1 cellular context compared by ENCODE assay signal in the genomic region with DNA sequence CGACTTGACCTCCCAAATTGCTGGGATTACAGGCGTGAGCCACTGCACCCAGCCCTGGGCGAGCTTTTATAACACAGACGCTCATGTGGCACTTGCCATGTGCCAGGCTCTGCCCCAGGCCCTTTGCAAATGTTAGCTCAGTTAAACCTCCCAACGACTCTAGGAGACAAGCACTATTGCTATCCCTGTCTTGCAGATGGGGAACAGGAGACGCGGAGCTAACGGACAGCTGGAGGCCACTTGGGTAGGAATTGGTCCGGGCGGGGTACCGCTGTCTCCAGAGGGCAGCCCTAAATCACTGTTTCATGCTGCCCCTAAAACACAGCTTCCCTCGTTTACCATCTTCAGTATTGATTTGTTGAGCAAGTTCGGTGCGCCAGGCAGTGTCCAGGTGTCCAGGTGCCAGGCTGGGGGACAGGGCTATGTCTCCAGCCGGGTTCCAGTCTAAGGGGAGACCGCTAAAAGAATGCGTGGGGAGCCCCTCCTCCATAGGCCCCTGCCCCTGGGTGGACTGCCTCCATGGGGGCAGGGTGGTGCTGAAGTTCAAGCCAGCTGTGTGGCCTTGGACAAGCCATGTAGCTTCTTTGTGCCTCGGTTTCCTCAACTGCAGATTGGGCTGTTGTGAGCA.
TF ChIP-seq lines count a peak whose summit lies in the region.

No MANE protein-coding gene starts in this region.

TF ChIP-seq in IMR-90, 13 proteins besides CTCF, POLR2A, EP300 and RAD21:
- TF ChIP-seq, protein P1, sequence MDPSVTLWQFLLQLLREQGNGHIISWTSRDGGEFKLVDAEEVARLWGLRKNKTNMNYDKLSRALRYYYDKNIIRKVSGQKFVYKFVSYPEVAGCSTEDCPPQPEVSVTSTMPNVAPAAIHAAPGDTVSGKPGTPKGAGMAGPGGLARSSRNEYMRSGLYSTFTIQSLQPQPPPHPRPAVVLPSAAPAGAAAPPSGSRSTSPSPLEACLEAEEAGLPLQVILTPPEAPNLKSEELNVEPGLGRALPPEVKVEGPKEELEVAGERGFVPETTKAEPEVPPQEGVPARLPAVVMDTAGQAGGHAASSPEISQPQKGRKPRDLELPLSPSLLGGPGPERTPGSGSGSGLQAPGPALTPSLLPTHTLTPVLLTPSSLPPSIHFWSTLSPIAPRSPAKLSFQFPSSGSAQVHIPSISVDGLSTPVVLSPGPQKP (IDR thresholded peaks at IDR 0.05; ENCODE audit: borderline replicate concordance, low read depth, low read length) = no peak
- no peak for TF ChIP-seq RFX5 (IDR thresholded peaks at IDR 0.05; ENCODE audit: low read depth, low read length)
- no peak for TF ChIP-seq SMC3 (IDR thresholded peaks at IDR 0.05; ENCODE audit: low read depth, low read length)
- TF ChIP-seq BHLHE40 (IDR thresholded peaks at IDR 0.05; ENCODE audit: low read depth, low read length) = no peak
- TF ChIP-seq NFE2L2 (IDR thresholded peaks at IDR 0.05; ENCODE audit: low read depth, low read length) = no peak
- no peak for TF ChIP-seq CEBPB (IDR thresholded peaks at IDR 0.05; ENCODE audit: low read depth, low read length)
- no peak for TF ChIP-seq RCOR1 (IDR thresholded peaks at IDR 0.05; ENCODE audit: insufficient replicate concordance, low read length)
- no peak for TF ChIP-seq CHD1 (IDR thresholded peaks at IDR 0.05; ENCODE audit: low read depth, low read length)
- TF ChIP-seq, protein P2, sequence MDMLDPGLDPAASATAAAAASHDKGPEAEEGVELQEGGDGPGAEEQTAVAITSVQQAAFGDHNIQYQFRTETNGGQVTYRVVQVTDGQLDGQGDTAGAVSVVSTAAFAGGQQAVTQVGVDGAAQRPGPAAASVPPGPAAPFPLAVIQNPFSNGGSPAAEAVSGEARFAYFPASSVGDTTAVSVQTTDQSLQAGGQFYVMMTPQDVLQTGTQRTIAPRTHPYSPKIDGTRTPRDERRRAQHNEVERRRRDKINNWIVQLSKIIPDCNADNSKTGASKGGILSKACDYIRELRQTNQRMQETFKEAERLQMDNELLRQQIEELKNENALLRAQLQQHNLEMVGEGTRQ (IDR thresholded peaks at IDR 0.05; ENCODE audit: low read depth, low read length) = no peak
- no peak for TF ChIP-seq MAZ (IDR thresholded peaks at IDR 0.05; ENCODE audit: borderline replicate concordance, low read depth, low read length)
- TF ChIP-seq FOS (IDR thresholded peaks at IDR 0.05; ENCODE audit: low read depth, low read length) = no peak
- no peak for TF ChIP-seq MXI1 (IDR thresholded peaks at IDR 0.05; ENCODE audit: borderline replicate concordance, low read depth, low read length)
- no peak for TF ChIP-seq MAFK (IDR thresholded peaks at IDR 0.05; ENCODE audit: low read depth, low read length)
